27 cellular contexts compared by ENCODE assay signal in genomic region chr4:183295711-183296110, GRCh38. TPM values are rescaled to one million over a fixed set of nuclear protein-coding genes. Genes with fewer than 3 reads are reported as not detected.
"Had no signal": no experiment of that assay in that cellular context is flagged by ENCODE, and none has a peak within 500 bp of the region (broad histone marks: within the 10 kb centered on the region; RNA-seq: fewer than 3 reads in every experiment).

No MANE protein-coding gene starts in this region.

- H3K27ac ChIP-seq: coronary artery, esophagus muscularis mucosa, heart right ventricle, tibial nerve had no signal

- DNase-seq: activated CD4-positive, alpha-beta T cell treated with anti-CD3 and anti-CD28 coated beads for 48 hours; activated CD4-positive, CD25-positive, alpha-beta regulatory T cell; activated CD8-positive, alpha-beta T cell treated with anti-CD3 and anti-CD28 coated beads for 36 hours; activated naive CD4-positive, alpha-beta T cell; activated naive CD8-positive, alpha-beta T cell treated with anti-CD3 and anti-CD28 coated beads for 36 hours; activated T-cell treated with anti-CD3 and anti-CD28 coated beads, Interleukin-2, amount 50 U/mL, for 1 hour; amniotic stem cell; heart right ventricle; kidney glomerular epithelial cell; occipital lobe; stimulated activated CD4-positive, alpha-beta T cell treated with anti-CD3 and anti-CD28 coated beads, Interleukin-12 subunit alpha, Interleukin-12 subunit beta, amount 100 ng/mL, for 4 hours; stimulated activated CD4-positive, alpha-beta T cell treated with anti-CD3 and anti-CD28 coated beads, Interleukin-1b, Interleukin-23, amount 100 ng/mL, for 48 hours; stimulated activated CD8-positive, alpha-beta memory T cell treated with anti-CD3 and anti-CD28 coated beads, Interleukin-4, amount 100 ng/mL, for 48 hours; stimulated activated naive CD4-positive, alpha-beta T cell treated with Interleukin-2 at 50 U/mL for 16 hours; T-cell; T-helper 9 cell had no signal

- H3K4me3 Mint-ChIP-seq: activated CD8-positive, alpha-beta T cell treated with anti-CD3 and anti-CD28 coated beads for 36 hours; activated naive CD8-positive, alpha-beta T cell treated with anti-CD3 and anti-CD28 coated beads for 36 hours; activated T-helper 17 cell treated with anti-CD3 and anti-CD28 coated beads, Interleukin-2, amount 50 U/mL, for 72 hours; brain; central memory CD8-positive, alpha-beta T cell; natural killer cell treated with Interleukin-12 subunit alpha and Interleukin-12 subunit beta and Interleukin-15 and Interleukin-18, amount 100 ng/mL, for 72 hours; T-cell had no signal

- H3K9me3 ChIP-seq: esophagus muscularis mucosa, heart right ventricle, tibial nerve had no signal

- H3K4me1 ChIP-seq: esophagus muscularis mucosa, tibial nerve had no signal

- H3K27ac Mint-ChIP-seq: activated CD8-positive, alpha-beta T cell treated with anti-CD3 and anti-CD28 coated beads for 36 hours; activated naive CD8-positive, alpha-beta T cell treated with anti-CD3 and anti-CD28 coated beads for 36 hours; activated T-helper 17 cell treated with anti-CD3 and anti-CD28 coated beads, Interleukin-2, amount 50 U/mL, for 72 hours; brain; natural killer cell treated with Interleukin-12 subunit alpha and Interleukin-12 subunit beta and Interleukin-15 and Interleukin-18, amount 100 ng/mL, for 72 hours; T-cell had no signal

- H3K4me1 Mint-ChIP-seq: activated naive CD8-positive, alpha-beta T cell treated with anti-CD3 and anti-CD28 coated beads for 36 hours; central memory CD8-positive, alpha-beta T cell had no signal

- H3K27me3 ChIP-seq: esophagus muscularis mucosa, heart right ventricle, tibial nerve had no signal

- ATAC-seq: activated CD8-positive, alpha-beta T cell treated with anti-CD3 and anti-CD28 coated beads for 36 hours; activated T-helper 17 cell treated with anti-CD3 and anti-CD28 coated beads, Interleukin-2, amount 50 U/mL, for 72 hours; heart right ventricle; natural killer cell treated with Interleukin-12 subunit alpha and Interleukin-12 subunit beta and Interleukin-15 and Interleukin-18, amount 100 ng/mL, for 72 hours; T-cell had no signal

- H3K36me3 Mint-ChIP-seq: natural killer cell treated with Interleukin-12 subunit alpha and Interleukin-12 subunit beta and Interleukin-15 and Interleukin-18, amount 100 ng/mL, for 72 hours had no signal

- H3K27me3 Mint-ChIP-seq: activated naive CD8-positive, alpha-beta T cell treated with anti-CD3 and anti-CD28 coated beads for 36 hours; activated T-helper 17 cell treated with anti-CD3 and anti-CD28 coated beads, Interleukin-2, amount 50 U/mL, for 72 hours; T-cell had no signal

- H3K9me3 Mint-ChIP-seq: activated CD8-positive, alpha-beta T cell treated with anti-CD3 and anti-CD28 coated beads for 36 hours; activated naive CD8-positive, alpha-beta T cell treated with anti-CD3 and anti-CD28 coated beads for 36 hours; activated T-helper 17 cell treated with anti-CD3 and anti-CD28 coated beads, Interleukin-2, amount 50 U/mL, for 72 hours; brain; central memory CD8-positive, alpha-beta T cell; natural killer cell treated with Interleukin-12 subunit alpha and Interleukin-12 subunit beta and Interleukin-15 and Interleukin-18, amount 100 ng/mL, for 72 hours; T-cell had no signal

- H3K4me3 ChIP-seq: coronary artery, esophagus muscularis mucosa, heart right ventricle, tibial nerve had no signal

RNA-seq across cellular contexts. Expression of gene CLDN22, which starts 24.4 kb away (rescaled TPM):
- total RNA-seq: activated CD8-positive, alpha-beta T cell treated with anti-CD3 and anti-CD28 coated beads for 36 hours; activated naive CD8-positive, alpha-beta T cell treated with anti-CD3 and anti-CD28 coated beads for 36 hours; activated T-helper 17 cell treated with anti-CD3 and anti-CD28 coated beads, Interleukin-2, amount 50 U/mL, for 72 hours; esophagus muscularis mucosa; heart right ventricle; mesenteric fat pad; natural killer cell treated with Interleukin-12 subunit alpha and Interleukin-12 subunit beta and Interleukin-15 and Interleukin-18, amount 100 ng/mL, for 72 hours; occipital lobe; posterior vena cava; subcutaneous adipose tissue; T-cell; tibial nerve had no signal
- polyA plus RNA-seq: heart right ventricle, liver had no signal

RNA-seq across cellular contexts. Expression of gene CLDN24, which starts 26.5 kb away (rescaled TPM):
- total RNA-seq: activated CD8-positive, alpha-beta T cell treated with anti-CD3 and anti-CD28 coated beads for 36 hours; activated naive CD8-positive, alpha-beta T cell treated with anti-CD3 and anti-CD28 coated beads for 36 hours; activated T-helper 17 cell treated with anti-CD3 and anti-CD28 coated beads, Interleukin-2, amount 50 U/mL, for 72 hours; esophagus muscularis mucosa; heart right ventricle; liver; mesenteric fat pad; natural killer cell treated with Interleukin-12 subunit alpha and Interleukin-12 subunit beta and Interleukin-15 and Interleukin-18, amount 100 ng/mL, for 72 hours; occipital lobe; posterior vena cava; T-cell; tibial nerve had no signal
- polyA plus RNA-seq: heart right ventricle, liver had no signal
